ENCODE assay signal across 8 cellular contexts in genomic region chr11:112025682-112026081, GRCh38. TPM values are rescaled to one million over a fixed set of nuclear protein-coding genes. Genes with fewer than 3 reads are reported as not detected.
DNase-seq lines count a peak whose midpoint lies in the region; ATAC-seq, FAIRE-seq and TF ChIP-seq lines count a peak whose summit lies in the region.

No MANE protein-coding gene starts in this region.

- POLR2A ChIA-PET in endothelial cell of umbilical vein (lab: Charles Lee): no interaction called here

- H3K27ac ChIP-seq in C4-2B (peak overlapping the region; percentile 99), endothelial cell of umbilical vein (ENCODE audit: insufficient read depth, low read depth, low read length) (peak overlapping the region; percentile 64)

- no peaks in the 10 kb centered on the region for H3K27me3 ChIP-seq in endothelial cell of umbilical vein (ENCODE audit: control insufficient read depth in 2 of 2, insufficient read depth in 2 of 2, low read length in 2 of 2)
- no peaks in the 10 kb centered on the region for H3K27me3 ChIP-seq in mucosa of stomach (ENCODE audit: control insufficient read depth, insufficient read depth, low read length)

- TF ChIP-seq CTCF in C4-2B (conservative IDR thresholded peaks at IDR 0.05): no peak
- TF ChIP-seq CTCF in endothelial cell of umbilical vein (IDR thresholded peaks at IDR 0.05; ENCODE audit: extremely low read depth in 1 of 2, insufficient read depth in 1 of 2, low read depth in 1 of 2, low read length in 2 of 2): no peak

- peak overlapping the region; percentile 89 for H2AFZ ChIP-seq in endothelial cell of umbilical vein (ENCODE audit: low read depth, low read length)

- H4K20me1 ChIP-seq in endothelial cell of umbilical vein (replicated peaks; ENCODE audit: control insufficient read depth, extremely low read depth, insufficient read depth, low read length): no peaks in the 10 kb centered on the region

- H3K4me1 ChIP-seq in endothelial cell of umbilical vein (ENCODE audit: control insufficient read depth, extremely low read depth, insufficient read depth, low read length): peaks cover 11% of the 10 kb centered on the region
- H3K4me1 ChIP-seq in mucosa of stomach (ENCODE audit: control insufficient read depth, insufficient read depth, low read length): peaks cover 5% of the 10 kb centered on the region

- peak overlapping the region; percentile 93 for H3K4me2 ChIP-seq in endothelial cell of umbilical vein (ENCODE audit: insufficient read depth, low read length)

- H3K36me3 ChIP-seq in endothelial cell of umbilical vein (ENCODE audit: control insufficient read depth in 2 of 2, extremely low read depth in 1 of 2, insufficient read depth in 2 of 2, low read length in 2 of 2) (peaks cover 9 to 12% of the 10 kb centered on the region in 2 experiments), mucosa of stomach (ENCODE audit: control insufficient read depth, insufficient read depth, low read length) (no peaks in the 10 kb centered on the region)

- peak; percentile 4 for ATAC-seq in GM19438 (IDR thresholded peaks at IDR 0.05; ENCODE audit: low read depth, unreplicated experiment)

- no peaks in the 10 kb centered on the region for H3K9me1 ChIP-seq in endothelial cell of umbilical vein (replicated peaks; ENCODE audit: control insufficient read depth, extremely low read depth, insufficient read depth, low read length)

- peak overlapping the region; percentile 63 to 86 (median 82) for H3K4me3 ChIP-seq in endothelial cell of umbilical vein (replicated peaks in 1 of 3; ENCODE audit: insufficient read depth in 1 of 3, low read depth in 1 of 3, low read length in 3 of 3)
- peak overlapping the region; percentile 67 for H3K4me3 ChIP-seq in mucosa of stomach (ENCODE audit: low read length)

- BruUV-seq in endothelial cell of umbilical vein (replicated peaks; lab: Mats Ljungman, UMichigan): TSS peak; percentile 65

- peak; percentile 4 for DNase-seq in RCC 7860 (ENCODE audit: low spot score)
- DNase-seq in endothelial cell of umbilical vein (ENCODE audit: low read depth, low spot score): peak; percentile 43
- no peak for DNase-seq in ureter (ENCODE audit: low spot score)
- DNase-seq in DMS153 (lab: John Stamatoyannopoulos, UW): no peak
- DNase-seq in DMS114 treated with DMSO at 0.1 percent for 48 hours (lab: John Stamatoyannopoulos, UW; ENCODE audit: unreplicated experiment): no peak

- CTCF ChIA-PET in endothelial cell of umbilical vein (lab: Charles Lee): interaction anchor here (0.9 kb wide), 1 partner anchor 94 kb away, joined by 3 read pairs; no protein-coding TSS in a partner anchor

- FAIRE-seq in RCC 7860 (lab: Jason Lieb, UNC) (no peak), endothelial cell of umbilical vein (lab: Jason Lieb, UNC) (peak; percentile 21)

- dilution Hi-C loops in endothelial cell of umbilical vein (cut with MboI; ENCODE audit: extremely low pct_ligation_motif_present, low sequenced_read_pairs): no loop called here

- TF ChIP-seq POLR2A in endothelial cell of umbilical vein (IDR thresholded peaks at IDR 0.05; ENCODE audit: low read depth, low read length): no peak

- intact Hi-C loops in endothelial cell of umbilical vein (cut with micrococcal nuclease): loop anchor here (1.0 to 2.0 kb wide), 2 partner anchors 146 to 155 kb away; partner anchors contain the start of genes ALG9, CFAP68 and FDXACB1

- H3K79me2 ChIP-seq in endothelial cell of umbilical vein (ENCODE audit: control insufficient read depth, insufficient read depth, low read length): peaks cover 9% of the 10 kb centered on the region

- no peaks in the 10 kb centered on the region for H3K9me3 ChIP-seq in endothelial cell of umbilical vein (replicated peaks; ENCODE audit: control insufficient read depth, insufficient read depth, low read length)
- no peaks in the 10 kb centered on the region for H3K9me3 ChIP-seq in mucosa of stomach (ENCODE audit: control insufficient read depth, low read length)

- H3K9ac ChIP-seq in endothelial cell of umbilical vein (replicated peaks; ENCODE audit: extremely low read depth, insufficient read depth, low read length) (peak overlapping the region; percentile 78), mucosa of stomach (ENCODE audit: low read length) (peak overlapping the region; percentile 87)

TF ChIP-seq in endothelial cell of umbilical vein, 7 proteins besides CTCF, POLR2A, EP300 and RAD21:
- TF ChIP-seq GATA2 (IDR thresholded peaks at IDR 0.05; ENCODE audit: insufficient read depth, insufficient read length, low read depth, low read length) (no peak), FOS (IDR thresholded peaks at IDR 0.05; ENCODE audit: borderline replicate concordance, insufficient read depth, low read length) (no peak), EZH2 (IDR thresholded peaks at IDR 0.05; ENCODE audit: borderline replicate concordance, low read depth, low read length, severe bottlenecking) (no peak), MAX (IDR thresholded peaks at IDR 0.05; ENCODE audit: insufficient read depth, insufficient read length) (no peak), MYC (IDR thresholded peaks at IDR 0.05; ENCODE audit: low read depth, low read length) (no peak), JUN (IDR thresholded peaks at IDR 0.05; ENCODE audit: borderline replicate concordance, insufficient read depth, insufficient read length, low read depth) (no peak), POLR2AphosphoS5 (IDR thresholded peaks at IDR 0.05; ENCODE audit: insufficient read depth, low read depth, low read length) (no peak)

RNA-seq across cellular contexts. Expression of gene DLAT, which starts 0.5 kb away (rescaled TPM):
- total RNA-seq in endothelial cell of umbilical vein (40.1 and 41.3 TPM in 2 replicates), ureter (35.6 TPM)
- 10.5 and 13.3 TPM in 2 replicates for polyA plus RNA-seq in endothelial cell of umbilical vein
- 18.3 and 22.7 TPM in 2 replicates for polyA plus RNA-seq in endothelial cell of umbilical vein (2011; cell fraction: cytosol; rRNA removed)
- polyA plus RNA-seq in endothelial cell of umbilical vein (2011; cell fraction: nucleus; rRNA removed): 14.8 and 16.6 TPM in 2 replicates
- polyA plus RNA-seq in endothelial cell of umbilical vein (2012): 24.6 and 38.2 TPM in 2 replicates
- 20.8 and 22.5 TPM in 2 replicates for polyA minus RNA-seq in endothelial cell of umbilical vein
- polyA minus RNA-seq in endothelial cell of umbilical vein (2011; cell fraction: cytosol; rRNA and poly(A)+ RNA removed): 43.5 TPM
- polyA minus RNA-seq in endothelial cell of umbilical vein (2011; cell fraction: nucleus; rRNA and poly(A)+ RNA removed): 11.1 and 12.8 TPM in 2 replicates

RNA-seq across cellular contexts. Expression of gene PIH1D2, which starts 48.1 kb away (rescaled TPM):
- total RNA-seq in endothelial cell of umbilical vein: 1.3 and 1.8 TPM in 2 replicates
- 0.49 and 0.51 TPM in 2 replicates for polyA plus RNA-seq in endothelial cell of umbilical vein
- 1.1 TPM in 2 replicates for polyA plus RNA-seq in endothelial cell of umbilical vein (2011; cell fraction: cytosol; rRNA removed)
- polyA plus RNA-seq in endothelial cell of umbilical vein (2011; cell fraction: nucleus; rRNA removed): 1.7 TPM in 2 replicates
- 0.89 and 1.1 TPM in 2 replicates for polyA plus RNA-seq in endothelial cell of umbilical vein (2012)
- 0.70 and 1.6 TPM in 2 replicates for polyA minus RNA-seq in endothelial cell of umbilical vein
- polyA minus RNA-seq in endothelial cell of umbilical vein (2011; cell fraction: cytosol; rRNA and poly(A)+ RNA removed): not detected
- polyA minus RNA-seq in endothelial cell of umbilical vein (2011; cell fraction: nucleus; rRNA and poly(A)+ RNA removed): 0.43 and 0.58 TPM in 2 replicates
- total RNA-seq in ureter: 3.4 TPM

RNA-seq across cellular contexts. Expression of gene NKAPD1, which starts 48.4 kb away (rescaled TPM):
- total RNA-seq in endothelial cell of umbilical vein (16.7 and 18.5 TPM in 2 replicates), ureter (16.4 TPM)
- polyA plus RNA-seq in endothelial cell of umbilical vein: 5.2 and 7.2 TPM in 2 replicates
- 11.1 and 13.5 TPM in 2 replicates for polyA plus RNA-seq in endothelial cell of umbilical vein (2011; cell fraction: cytosol; rRNA removed)
- polyA plus RNA-seq in endothelial cell of umbilical vein (2011; cell fraction: nucleus; rRNA removed): 7.0 and 12.4 TPM in 2 replicates
- polyA plus RNA-seq in endothelial cell of umbilical vein (2012): 15.4 and 19.4 TPM in 2 replicates
- 9.2 and 9.8 TPM in 2 replicates for polyA minus RNA-seq in endothelial cell of umbilical vein
- polyA minus RNA-seq in endothelial cell of umbilical vein (2011; cell fraction: cytosol; rRNA and poly(A)+ RNA removed): 5.8 TPM
- 8.0 and 11.1 TPM in 2 replicates for polyA minus RNA-seq in endothelial cell of umbilical vein (2011; cell fraction: nucleus; rRNA and poly(A)+ RNA removed)

Comparison
In these comparisons a context has a peak if more than half of its experiments do, and no peak if none do; other contexts are left out.
1. DNase-seq: peak in RCC 7860 (single experiment) and endothelial cell of umbilical vein (single experiment); none in ureter (single experiment), DMS153 (single experiment) and DMS114 treated with DMSO at 0.1 percent for 48 hours (single experiment).